In the genomic region with DNA sequence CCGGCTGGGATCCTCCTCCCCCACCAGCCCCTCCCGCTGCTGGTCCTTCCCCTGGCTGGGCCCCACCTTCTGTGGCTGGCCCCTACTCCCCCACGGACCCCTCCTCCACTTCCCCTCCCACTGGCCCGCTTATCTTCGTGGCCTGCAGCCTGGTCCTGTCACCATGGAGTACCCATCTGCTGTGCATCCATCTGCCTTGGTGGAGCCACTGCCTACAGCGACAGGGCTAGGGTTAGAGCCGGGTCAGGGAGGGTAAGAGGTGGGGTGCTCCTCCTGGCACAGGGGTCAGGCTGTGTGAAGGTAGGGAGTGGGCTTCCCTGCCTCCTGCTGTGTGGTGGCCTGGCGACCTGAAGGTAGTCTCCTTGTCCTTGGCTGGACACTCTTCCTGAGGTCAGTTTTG, we compare ENCODE assay signal across 1 cellular context.
TF ChIP-seq lines count a peak whose summit lies in the region.

No MANE protein-coding gene starts in this region.

TF ChIP-seq in GM23338, 12 proteins besides CTCF, POLR2A, EP300 and RAD21 (continued from another document):
- TF ChIP-seq, protein P1, sequence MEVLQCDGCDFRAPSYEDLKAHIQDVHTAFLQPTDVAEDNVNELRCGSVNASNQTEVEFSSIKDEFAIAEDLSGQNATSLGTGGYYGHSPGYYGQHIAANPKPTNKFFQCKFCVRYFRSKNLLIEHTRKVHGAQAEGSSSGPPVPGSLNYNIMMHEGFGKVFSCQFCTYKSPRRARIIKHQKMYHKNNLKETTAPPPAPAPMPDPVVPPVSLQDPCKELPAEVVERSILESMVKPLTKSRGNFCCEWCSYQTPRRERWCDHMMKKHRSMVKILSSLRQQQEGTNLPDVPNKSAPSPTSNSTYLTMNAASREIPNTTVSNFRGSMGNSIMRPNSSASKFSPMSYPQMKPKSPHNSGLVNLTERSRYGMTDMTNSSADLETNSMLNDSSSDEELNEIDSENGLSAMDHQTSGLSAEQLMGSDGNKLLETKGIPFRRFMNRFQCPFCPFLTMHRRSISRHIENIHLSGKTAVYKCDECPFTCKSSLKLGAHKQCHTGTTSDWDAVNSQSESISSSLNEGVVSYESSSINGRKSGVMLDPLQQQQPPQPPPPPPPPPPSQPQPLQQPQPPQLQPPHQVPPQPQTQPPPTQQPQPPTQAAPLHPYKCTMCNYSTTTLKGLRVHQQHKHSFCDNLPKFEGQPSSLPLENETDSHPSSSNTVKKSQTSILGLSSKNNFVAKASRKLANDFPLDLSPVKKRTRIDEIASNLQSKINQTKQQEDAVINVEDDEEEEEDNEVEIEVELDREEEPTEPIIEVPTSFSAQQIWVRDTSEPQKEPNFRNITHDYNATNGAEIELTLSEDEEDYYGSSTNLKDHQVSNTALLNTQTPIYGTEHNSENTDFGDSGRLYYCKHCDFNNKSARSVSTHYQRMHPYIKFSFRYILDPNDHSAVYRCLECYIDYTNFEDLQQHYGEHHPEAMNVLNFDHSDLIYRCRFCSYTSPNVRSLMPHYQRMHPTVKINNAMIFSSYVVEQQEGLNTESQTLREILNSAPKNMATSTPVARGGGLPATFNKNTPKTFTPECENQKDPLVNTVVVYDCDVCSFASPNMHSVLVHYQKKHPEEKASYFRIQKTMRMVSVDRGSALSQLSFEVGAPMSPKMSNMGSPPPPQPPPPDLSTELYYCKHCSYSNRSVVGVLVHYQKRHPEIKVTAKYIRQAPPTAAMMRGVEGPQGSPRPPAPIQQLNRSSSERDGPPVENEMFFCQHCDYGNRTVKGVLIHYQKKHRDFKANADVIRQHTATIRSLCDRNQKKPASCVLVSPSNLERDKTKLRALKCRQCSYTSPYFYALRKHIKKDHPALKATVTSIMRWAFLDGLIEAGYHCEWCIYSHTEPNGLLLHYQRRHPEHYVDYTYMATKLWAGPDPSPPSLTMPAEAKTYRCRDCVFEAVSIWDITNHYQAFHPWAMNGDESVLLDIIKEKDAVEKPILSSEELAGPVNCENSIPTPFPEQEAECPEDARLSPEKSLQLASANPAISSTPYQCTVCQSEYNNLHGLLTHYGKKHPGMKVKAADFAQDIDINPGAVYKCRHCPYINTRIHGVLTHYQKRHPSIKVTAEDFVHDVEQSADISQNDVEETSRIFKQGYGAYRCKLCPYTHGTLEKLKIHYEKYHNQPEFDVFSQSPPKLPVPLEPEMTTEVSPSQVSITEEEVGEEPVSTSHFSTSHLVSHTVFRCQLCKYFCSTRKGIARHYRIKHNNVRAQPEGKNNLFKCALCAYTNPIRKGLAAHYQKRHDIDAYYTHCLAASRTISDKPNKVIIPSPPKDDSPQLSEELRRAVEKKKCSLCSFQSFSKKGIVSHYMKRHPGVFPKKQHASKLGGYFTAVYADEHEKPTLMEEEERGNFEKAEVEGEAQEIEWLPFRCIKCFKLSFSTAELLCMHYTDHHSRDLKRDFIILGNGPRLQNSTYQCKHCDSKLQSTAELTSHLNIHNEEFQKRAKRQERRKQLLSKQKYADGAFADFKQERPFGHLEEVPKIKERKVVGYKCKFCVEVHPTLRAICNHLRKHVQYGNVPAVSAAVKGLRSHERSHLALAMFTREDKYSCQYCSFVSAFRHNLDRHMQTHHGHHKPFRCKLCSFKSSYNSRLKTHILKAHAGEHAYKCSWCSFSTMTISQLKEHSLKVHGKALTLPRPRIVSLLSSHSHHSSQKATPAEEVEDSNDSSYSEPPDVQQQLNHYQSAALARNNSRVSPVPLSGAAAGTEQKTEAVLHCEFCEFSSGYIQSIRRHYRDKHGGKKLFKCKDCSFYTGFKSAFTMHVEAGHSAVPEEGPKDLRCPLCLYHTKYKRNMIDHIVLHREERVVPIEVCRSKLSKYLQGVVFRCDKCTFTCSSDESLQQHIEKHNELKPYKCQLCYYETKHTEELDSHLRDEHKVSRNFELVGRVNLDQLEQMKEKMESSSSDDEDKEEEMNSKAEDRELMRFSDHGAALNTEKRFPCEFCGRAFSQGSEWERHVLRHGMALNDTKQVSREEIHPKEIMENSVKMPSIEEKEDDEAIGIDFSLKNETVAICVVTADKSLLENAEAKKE (CRISPR knock-in tag; IDR thresholded peaks at IDR 0.05), result no peak
- TF ChIP-seq NANOG (IDR thresholded peaks at IDR 0.05; ENCODE audit: borderline replicate concordance) (no peak), CREB1 (CRISPR knock-in tag; IDR thresholded peaks at IDR 0.05; ENCODE audit: low read depth) (no peak), ZNF331 (CRISPR knock-in tag; IDR thresholded peaks at IDR 0.05; ENCODE audit: low read depth) (no peak), STAT1 (IDR thresholded peaks at IDR 0.05; ENCODE audit: unreplicated experiment) (no peak), JUNB (IDR thresholded peaks at IDR 0.05; ENCODE audit: unreplicated experiment) (no peak)
- TF ChIP-seq, protein P2, sequence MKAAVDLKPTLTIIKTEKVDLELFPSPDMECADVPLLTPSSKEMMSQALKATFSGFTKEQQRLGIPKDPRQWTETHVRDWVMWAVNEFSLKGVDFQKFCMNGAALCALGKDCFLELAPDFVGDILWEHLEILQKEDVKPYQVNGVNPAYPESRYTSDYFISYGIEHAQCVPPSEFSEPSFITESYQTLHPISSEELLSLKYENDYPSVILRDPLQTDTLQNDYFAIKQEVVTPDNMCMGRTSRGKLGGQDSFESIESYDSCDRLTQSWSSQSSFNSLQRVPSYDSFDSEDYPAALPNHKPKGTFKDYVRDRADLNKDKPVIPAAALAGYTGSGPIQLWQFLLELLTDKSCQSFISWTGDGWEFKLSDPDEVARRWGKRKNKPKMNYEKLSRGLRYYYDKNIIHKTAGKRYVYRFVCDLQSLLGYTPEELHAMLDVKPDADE (IDR thresholded peaks at IDR 0.05), result no peak
